In genomic region chr14:64770751-64771150, GRCh38 we compare ENCODE assay signal across 32 cellular contexts.
"Had no signal": no experiment of that assay in that cellular context is flagged by ENCODE, and none has a peak within 500 bp of the region (broad histone marks: within the 10 kb centered on the region; RNA-seq: fewer than 3 reads in every experiment).

No MANE protein-coding gene starts in this region.

- H3K27me3 ChIP-seq: ascending aorta, breast epithelium, cardiac muscle cell, dorsolateral prefrontal cortex, esophagus muscularis mucosa had no signal

- H3K4me1 Mint-ChIP-seq: activated B cell treated with CpG ODN at 0.5 μM for 24 hours, brain had no signal

- H3K4me1 ChIP-seq: ascending aorta, breast epithelium, esophagus muscularis mucosa had no signal

- H3K27ac Mint-ChIP-seq: activated B cell treated with CpG ODN at 0.5 μM for 24 hours; activated CD8-positive, alpha-beta memory T cell treated with anti-CD3 and anti-CD28 coated beads, Interleukin-2, amount 10 ng/mL, durations not matched to agents 7 days and 5 days; activated CD8-positive, alpha-beta T cell treated with anti-CD3 and anti-CD28 coated beads for 36 hours; activated naive CD4-positive, alpha-beta T cell treated with anti-CD3 and anti-CD28 coated beads, Interleukin-2, amount 10 ng/mL, durations not matched to agents 7 days and 5 days; activated naive CD4-positive, alpha-beta T cell treated with anti-CD3 and anti-CD28 coated beads, Interleukin-2, amount 50 U/mL, for 72 hours; activated naive CD8-positive, alpha-beta T cell treated with anti-CD3 and anti-CD28 coated beads, Interleukin-2, amount 10 ng/mL, durations not matched to agents 7 days and 5 days; activated T-helper 1 cell treated with anti-CD3 and anti-CD28 coated beads, Interleukin-12 subunit alpha, Interleukin-12 subunit beta, Interleukin-2, Interleukin-4 antibody, amounts not matched to agents 30 ng/mL and 10 ng/mL and 1 ng/mL, durations not matched to agents 14 hours and 24 hours and 36 hours; brain; dendritic cell treated with granulocyte-macrophage colony-stimulating factor and Interleukin-4, amounts not matched to agents 40 ng/mL and 50 ng/mL, for 4 days; effector memory CD8-positive, alpha-beta T cell; T-helper 2 cell treated with Interferon-gamma antibody and Interleukin-4, amounts not matched to agents 5 μg/mL and 100 μg/mL, for 36 hours had no signal

- H3K27me3 Mint-ChIP-seq: activated B cell treated with CpG ODN at 0.5 μM for 24 hours; activated CD8-positive, alpha-beta memory T cell treated with anti-CD3 and anti-CD28 coated beads, Interleukin-2, amount 10 ng/mL, durations not matched to agents 7 days and 5 days; activated CD8-positive, alpha-beta T cell treated with anti-CD3 and anti-CD28 coated beads for 36 hours; dendritic cell treated with granulocyte-macrophage colony-stimulating factor and Interleukin-4, amounts not matched to agents 40 ng/mL and 50 ng/mL, for 4 days had no signal

- DNase-seq: activated B cell treated with CpG ODN at 0.5 μM for 24 hours; activated CD4-positive, alpha-beta T cell treated with anti-CD3 and anti-CD28 coated beads for 48 hours; activated CD4-positive, alpha-beta T cell treated with anti-CD3 and anti-CD28 coated beads, Interleukin-2, amount 50 U/mL, for 1 hour; activated CD4-positive, alpha-beta T cell treated with anti-CD3 and anti-CD28 coated beads, Interleukin-2, amount 50 U/mL, for 48 hours; activated CD8-positive, alpha-beta memory T cell treated with anti-CD3 and anti-CD28 coated beads, Interleukin-2, amount 10 ng/mL, durations not matched to agents 7 days and 5 days; activated CD8-positive, alpha-beta memory T cell treated with anti-CD3 and anti-CD28 coated beads, Interleukin-2, amount 50 U/mL, for 4 hours; activated CD8-positive, alpha-beta T cell treated with anti-CD3 and anti-CD28 coated beads for 36 hours; activated gamma-delta T cell; activated naive CD4-positive, alpha-beta T cell; activated naive CD4-positive, alpha-beta T cell treated with anti-CD3 and anti-CD28 coated beads, Interleukin-2, amount 10 ng/mL, durations not matched to agents 7 days and 5 days; activated naive CD8-positive, alpha-beta T cell treated with anti-CD3 and anti-CD28 coated beads, Interleukin-2, amount 10 ng/mL, durations not matched to agents 7 days and 5 days; activated T-cell treated with anti-CD3 and anti-CD28 coated beads, Interleukin-2, amount 50 U/mL, for 1 hour; activated T-cell treated with anti-CD3 and anti-CD28 coated beads, Interleukin-2, amount 50 U/mL, for 48 hours; central memory CD4-positive, alpha-beta T cell; cerebellar nuclear complex; dorsolateral prefrontal cortex; effector memory CD8-positive, alpha-beta T cell; erythroblast; head of caudate nucleus; T1000; WERI-Rb-1 had no signal

- H3K4me3 ChIP-seq: ascending aorta, breast epithelium, cardiac muscle cell, coronary artery, dorsolateral prefrontal cortex, esophagus muscularis mucosa had no signal

- H3K9me3 Mint-ChIP-seq: activated B cell treated with CpG ODN at 0.5 μM for 24 hours; activated CD8-positive, alpha-beta T cell treated with anti-CD3 and anti-CD28 coated beads for 36 hours; activated naive CD4-positive, alpha-beta T cell treated with anti-CD3 and anti-CD28 coated beads, Interleukin-2, amount 10 ng/mL, durations not matched to agents 7 days and 5 days; activated naive CD4-positive, alpha-beta T cell treated with anti-CD3 and anti-CD28 coated beads, Interleukin-2, amount 50 U/mL, for 72 hours; activated naive CD8-positive, alpha-beta T cell treated with anti-CD3 and anti-CD28 coated beads, Interleukin-2, amount 10 ng/mL, durations not matched to agents 7 days and 5 days; activated T-helper 1 cell treated with anti-CD3 and anti-CD28 coated beads, Interleukin-12 subunit alpha, Interleukin-12 subunit beta, Interleukin-2, Interleukin-4 antibody, amounts not matched to agents 30 ng/mL and 10 ng/mL and 1 ng/mL, durations not matched to agents 14 hours and 24 hours and 36 hours; effector memory CD8-positive, alpha-beta T cell; T-helper 2 cell treated with Interferon-gamma antibody and Interleukin-4, amounts not matched to agents 5 μg/mL and 100 μg/mL, for 36 hours had no signal

- H3K4me3 Mint-ChIP-seq: activated B cell treated with CpG ODN at 0.5 μM for 24 hours; activated CD8-positive, alpha-beta memory T cell treated with anti-CD3 and anti-CD28 coated beads, Interleukin-2, amount 10 ng/mL, durations not matched to agents 7 days and 5 days; activated CD8-positive, alpha-beta T cell treated with anti-CD3 and anti-CD28 coated beads for 36 hours; activated naive CD4-positive, alpha-beta T cell treated with anti-CD3 and anti-CD28 coated beads, Interleukin-2, amount 10 ng/mL, durations not matched to agents 7 days and 5 days; activated naive CD8-positive, alpha-beta T cell treated with anti-CD3 and anti-CD28 coated beads, Interleukin-2, amount 10 ng/mL, durations not matched to agents 7 days and 5 days; activated T-helper 1 cell treated with anti-CD3 and anti-CD28 coated beads, Interleukin-12 subunit alpha, Interleukin-12 subunit beta, Interleukin-2, Interleukin-4 antibody, amounts not matched to agents 30 ng/mL and 10 ng/mL and 1 ng/mL, durations not matched to agents 14 hours and 24 hours and 36 hours; brain; dendritic cell treated with granulocyte-macrophage colony-stimulating factor and Interleukin-4, amounts not matched to agents 40 ng/mL and 50 ng/mL, for 4 days; effector memory CD8-positive, alpha-beta T cell; T-helper 2 cell treated with Interferon-gamma antibody and Interleukin-4, amounts not matched to agents 5 μg/mL and 100 μg/mL, for 36 hours had no signal

- H3K9me3 ChIP-seq: ascending aorta, breast epithelium, esophagus muscularis mucosa had no signal

- H3K36me3 Mint-ChIP-seq: activated CD8-positive, alpha-beta memory T cell treated with anti-CD3 and anti-CD28 coated beads, Interleukin-2, amount 10 ng/mL, durations not matched to agents 7 days and 5 days; activated naive CD4-positive, alpha-beta T cell treated with anti-CD3 and anti-CD28 coated beads, Interleukin-2, amount 10 ng/mL, durations not matched to agents 7 days and 5 days; activated naive CD4-positive, alpha-beta T cell treated with anti-CD3 and anti-CD28 coated beads, Interleukin-2, amount 50 U/mL, for 72 hours; activated naive CD8-positive, alpha-beta T cell treated with anti-CD3 and anti-CD28 coated beads, Interleukin-2, amount 10 ng/mL, durations not matched to agents 7 days and 5 days had no signal

- H3K36me3 ChIP-seq: ascending aorta, breast epithelium, cardiac muscle cell, WERI-Rb-1 had no signal

- ATAC-seq: activated CD4-positive, CD25-positive, alpha-beta regulatory T cell treated with anti-CD3 and anti-CD28 coated beads, Interleukin-2, amount 50 U/mL, for 24 hours; activated CD8-positive, alpha-beta T cell treated with anti-CD3 and anti-CD28 coated beads for 36 hours; activated naive CD4-positive, alpha-beta T cell treated with anti-CD3 and anti-CD28 coated beads, Interleukin-2, amount 50 U/mL, for 72 hours; effector memory CD8-positive, alpha-beta T cell had no signal

- H3K27ac ChIP-seq: ascending aorta, breast epithelium, cardiac muscle cell, coronary artery, dorsolateral prefrontal cortex, esophagus muscularis mucosa, WERI-Rb-1 had no signal
